In genomic region chr17:67717624-67718324, GRCh38 we compare ENCODE assay signal across 1 cellular context.
A peak's percentile ranks its signal among the peaks of the same experiment; 100 is the strongest.
TF ChIP-seq lines count a peak whose summit lies in the region.

NOL11 (plus strand) TSS chr17:67717936; CDS start chr17:67717948, 12 bp downstream.

TF ChIP-seq in K562, 482 proteins besides CTCF, POLR2A, EP300 and RAD21 (continued from another document and continues in another):
- TF ChIP-seq, protein P1, sequence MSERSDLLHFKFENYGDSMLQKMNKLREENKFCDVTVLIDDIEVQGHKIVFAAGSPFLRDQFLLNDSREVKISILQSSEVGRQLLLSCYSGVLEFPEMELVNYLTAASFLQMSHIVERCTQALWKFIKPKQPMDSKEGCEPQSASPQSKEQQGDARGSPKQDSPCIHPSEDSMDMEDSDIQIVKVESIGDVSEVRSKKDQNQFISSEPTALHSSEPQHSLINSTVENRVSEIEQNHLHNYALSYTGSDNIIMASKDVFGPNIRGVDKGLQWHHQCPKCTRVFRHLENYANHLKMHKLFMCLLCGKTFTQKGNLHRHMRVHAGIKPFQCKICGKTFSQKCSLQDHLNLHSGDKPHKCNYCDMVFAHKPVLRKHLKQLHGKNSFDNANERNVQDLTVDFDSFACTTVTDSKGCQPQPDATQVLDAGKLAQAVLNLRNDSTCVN (CRISPR knock-in tag; IDR thresholded peaks at IDR 0.05), result no peak
- TF ChIP-seq, protein P2, sequence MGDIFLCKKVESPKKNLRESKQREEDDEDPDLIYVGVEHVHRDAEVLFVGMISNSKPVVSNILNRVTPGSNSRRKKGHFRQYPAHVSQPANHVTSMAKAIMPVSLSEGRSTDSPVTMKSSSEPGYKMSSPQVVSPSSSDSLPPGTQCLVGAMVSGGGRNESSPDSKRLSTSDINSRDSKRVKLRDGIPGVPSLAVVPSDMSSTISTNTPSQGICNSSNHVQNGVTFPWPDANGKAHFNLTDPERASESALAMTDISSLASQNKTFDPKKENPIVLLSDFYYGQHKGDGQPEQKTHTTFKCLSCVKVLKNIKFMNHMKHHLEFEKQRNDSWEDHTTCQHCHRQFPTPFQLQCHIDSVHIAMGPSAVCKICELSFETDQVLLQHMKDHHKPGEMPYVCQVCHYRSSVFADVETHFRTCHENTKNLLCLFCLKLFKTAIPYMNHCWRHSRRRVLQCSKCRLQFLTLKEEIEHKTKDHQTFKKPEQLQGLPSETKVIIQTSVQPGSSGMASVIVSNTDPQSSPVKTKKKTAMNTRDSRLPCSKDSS (IDR thresholded peaks at IDR 0.05; ENCODE audit: low read depth, partially characterized antibody), result no peak
- TF ChIP-seq ZNF696 (CRISPR knock-in tag; conservative IDR thresholded peaks at IDR 0.05) (no peak), SMAD1 (IDR thresholded peaks at IDR 0.05; ENCODE audit: low read depth, low read length, partially characterized antibody) (peak; percentile 63), RFX1 (IDR thresholded peaks at IDR 0.05) (no peak), FOXP1 (CRISPR knock-in tag; IDR thresholded peaks at IDR 0.05) (no peak), TFAP4 (CRISPR knock-in tag; IDR thresholded peaks at IDR 0.05; ENCODE audit: borderline replicate concordance) (peak; percentile 94), TGIF2 (CRISPR knock-in tag; IDR thresholded peaks at IDR 0.05) (no peak), SUPT5H (IDR thresholded peaks at IDR 0.05) (peak; percentile 96), MXI1 (IDR thresholded peaks at IDR 0.05; ENCODE audit: low read depth, low read length) (0 out of 2 replicates have a peak, but pooled peaks have one; percentile 65), LCOR (CRISPR knock-in tag; IDR thresholded peaks at IDR 0.05) (peak; percentile 87), ZNF778 (CRISPR knock-in tag; IDR thresholded peaks at IDR 0.05) (no peak), HNRNPL (IDR thresholded peaks at IDR 0.05; ENCODE audit: low read depth, low read length) (no peak), TBP (optimal IDR thresholded peaks at IDR 0.05; ENCODE audit: low read depth, low read length) (peak; percentile 88), ZBTB7A (IDR thresholded peaks at IDR 0.05; ENCODE audit: borderline replicate concordance, control insufficient read depth, low read depth, low read length) (peak; percentile 65; the same call in 1 of the 2 replicates), MCM5 (IDR thresholded peaks at IDR 0.05; ENCODE audit: low read depth) (no peak), TAF9B (IDR thresholded peaks at IDR 0.05; ENCODE audit: partially characterized antibody) (peak; percentile 89), BRCA1 (IDR thresholded peaks at IDR 0.05) (no peak), BRCA1 (CRISPR knock-in tag; IDR thresholded peaks at IDR 0.05) (no peak), FOXM1 (IDR thresholded peaks at IDR 0.05; ENCODE audit: low read depth) (no peak), FOXM1 (CRISPR knock-in tag; IDR thresholded peaks at IDR 0.05; ENCODE audit: low read depth) (no peak), ZNF165 (CRISPR knock-in tag; IDR thresholded peaks at IDR 0.05; ENCODE audit: borderline replicate concordance) (no peak), NBN (IDR thresholded peaks at IDR 0.05; ENCODE audit: low read depth) (0 out of 2 replicates have a peak, but pooled peaks have one; percentile 8), TFE3 (CRISPR knock-in tag; IDR thresholded peaks at IDR 0.05) (no peak), TAF1 (IDR thresholded peaks at IDR 0.05; ENCODE audit: control insufficient read depth, extremely low read depth, insufficient read depth, low read length, severe bottlenecking) (peak; percentile 95), ZBTB1 (CRISPR knock-in tag; IDR thresholded peaks at IDR 0.05; ENCODE audit: borderline replicate concordance, low read depth) (no peak), ID3 (CRISPR knock-in tag; IDR thresholded peaks at IDR 0.05) (no peak), ID3 (tag; IDR thresholded peaks at IDR 0.05) (no peak), SREBF2 (CRISPR knock-in tag; IDR thresholded peaks at IDR 0.05) (no peak), CHD7 (IDR thresholded peaks at IDR 0.05; ENCODE audit: low read depth, low read length) (no peak)
- TF ChIP-seq, protein P3, sequence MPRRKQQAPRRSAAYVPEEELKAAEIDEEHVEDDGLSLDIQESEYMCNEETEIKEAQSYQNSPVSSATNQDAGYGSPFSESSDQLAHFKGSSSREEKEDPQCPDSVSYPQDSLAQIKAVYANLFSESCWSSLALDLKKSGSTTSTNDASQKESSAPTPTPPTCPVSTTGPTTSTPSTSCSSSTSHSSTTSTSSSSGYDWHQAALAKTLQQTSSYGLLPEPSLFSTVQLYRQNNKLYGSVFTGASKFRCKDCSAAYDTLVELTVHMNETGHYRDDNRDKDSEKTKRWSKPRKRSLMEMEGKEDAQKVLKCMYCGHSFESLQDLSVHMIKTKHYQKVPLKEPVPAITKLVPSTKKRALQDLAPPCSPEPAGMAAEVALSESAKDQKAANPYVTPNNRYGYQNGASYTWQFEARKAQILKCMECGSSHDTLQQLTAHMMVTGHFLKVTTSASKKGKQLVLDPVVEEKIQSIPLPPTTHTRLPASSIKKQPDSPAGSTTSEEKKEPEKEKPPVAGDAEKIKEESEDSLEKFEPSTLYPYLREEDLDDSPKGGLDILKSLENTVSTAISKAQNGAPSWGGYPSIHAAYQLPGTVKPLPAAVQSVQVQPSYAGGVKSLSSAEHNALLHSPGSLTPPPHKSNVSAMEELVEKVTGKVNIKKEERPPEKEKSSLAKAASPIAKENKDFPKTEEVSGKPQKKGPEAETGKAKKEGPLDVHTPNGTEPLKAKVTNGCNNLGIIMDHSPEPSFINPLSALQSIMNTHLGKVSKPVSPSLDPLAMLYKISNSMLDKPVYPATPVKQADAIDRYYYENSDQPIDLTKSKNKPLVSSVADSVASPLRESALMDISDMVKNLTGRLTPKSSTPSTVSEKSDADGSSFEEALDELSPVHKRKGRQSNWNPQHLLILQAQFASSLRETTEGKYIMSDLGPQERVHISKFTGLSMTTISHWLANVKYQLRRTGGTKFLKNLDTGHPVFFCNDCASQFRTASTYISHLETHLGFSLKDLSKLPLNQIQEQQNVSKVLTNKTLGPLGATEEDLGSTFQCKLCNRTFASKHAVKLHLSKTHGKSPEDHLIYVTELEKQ (CRISPR knock-in tag; IDR thresholded peaks at IDR 0.05), result no peak
- TF ChIP-seq, protein P4, sequence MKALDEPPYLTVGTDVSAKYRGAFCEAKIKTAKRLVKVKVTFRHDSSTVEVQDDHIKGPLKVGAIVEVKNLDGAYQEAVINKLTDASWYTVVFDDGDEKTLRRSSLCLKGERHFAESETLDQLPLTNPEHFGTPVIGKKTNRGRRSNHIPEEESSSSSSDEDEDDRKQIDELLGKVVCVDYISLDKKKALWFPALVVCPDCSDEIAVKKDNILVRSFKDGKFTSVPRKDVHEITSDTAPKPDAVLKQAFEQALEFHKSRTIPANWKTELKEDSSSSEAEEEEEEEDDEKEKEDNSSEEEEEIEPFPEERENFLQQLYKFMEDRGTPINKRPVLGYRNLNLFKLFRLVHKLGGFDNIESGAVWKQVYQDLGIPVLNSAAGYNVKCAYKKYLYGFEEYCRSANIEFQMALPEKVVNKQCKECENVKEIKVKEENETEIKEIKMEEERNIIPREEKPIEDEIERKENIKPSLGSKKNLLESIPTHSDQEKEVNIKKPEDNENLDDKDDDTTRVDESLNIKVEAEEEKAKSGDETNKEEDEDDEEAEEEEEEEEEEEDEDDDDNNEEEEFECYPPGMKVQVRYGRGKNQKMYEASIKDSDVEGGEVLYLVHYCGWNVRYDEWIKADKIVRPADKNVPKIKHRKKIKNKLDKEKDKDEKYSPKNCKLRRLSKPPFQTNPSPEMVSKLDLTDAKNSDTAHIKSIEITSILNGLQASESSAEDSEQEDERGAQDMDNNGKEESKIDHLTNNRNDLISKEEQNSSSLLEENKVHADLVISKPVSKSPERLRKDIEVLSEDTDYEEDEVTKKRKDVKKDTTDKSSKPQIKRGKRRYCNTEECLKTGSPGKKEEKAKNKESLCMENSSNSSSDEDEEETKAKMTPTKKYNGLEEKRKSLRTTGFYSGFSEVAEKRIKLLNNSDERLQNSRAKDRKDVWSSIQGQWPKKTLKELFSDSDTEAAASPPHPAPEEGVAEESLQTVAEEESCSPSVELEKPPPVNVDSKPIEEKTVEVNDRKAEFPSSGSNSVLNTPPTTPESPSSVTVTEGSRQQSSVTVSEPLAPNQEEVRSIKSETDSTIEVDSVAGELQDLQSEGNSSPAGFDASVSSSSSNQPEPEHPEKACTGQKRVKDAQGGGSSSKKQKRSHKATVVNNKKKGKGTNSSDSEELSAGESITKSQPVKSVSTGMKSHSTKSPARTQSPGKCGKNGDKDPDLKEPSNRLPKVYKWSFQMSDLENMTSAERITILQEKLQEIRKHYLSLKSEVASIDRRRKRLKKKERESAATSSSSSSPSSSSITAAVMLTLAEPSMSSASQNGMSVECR (CRISPR knock-in tag; IDR thresholded peaks at IDR 0.05), result peak; percentile 64; the same call in 1 of the 2 replicates
